8 cellular contexts compared by ENCODE assay signal in the genomic region with DNA sequence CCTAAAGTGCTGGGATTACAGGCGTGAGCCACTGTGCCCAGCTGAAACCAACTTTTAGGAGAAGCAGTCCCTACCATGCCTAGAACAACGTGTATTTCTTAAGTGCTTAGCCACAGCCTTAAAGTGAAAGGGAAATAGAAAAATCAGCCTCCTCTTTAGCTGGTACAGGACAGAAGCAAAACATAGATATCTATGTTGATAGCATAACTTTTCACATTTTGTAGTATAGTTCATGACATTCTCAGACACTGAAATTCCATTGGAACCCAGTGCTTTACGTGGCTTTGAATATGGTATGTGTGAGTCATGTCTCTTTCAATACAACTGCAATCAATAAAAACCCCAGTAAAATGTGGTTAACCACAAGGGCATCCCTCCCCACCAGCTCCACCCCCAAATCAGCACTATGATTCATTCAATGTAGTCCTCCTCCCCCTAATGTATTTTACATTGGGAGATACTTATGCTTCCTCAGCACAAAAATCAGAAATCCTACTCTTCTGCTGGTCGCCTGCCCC. TPM values are rescaled to one million over a fixed set of nuclear protein-coding genes. Genes with fewer than 3 reads are reported as not detected.
DNase-seq lines count a peak whose midpoint lies in the region; ATAC-seq and TF ChIP-seq lines count a peak whose summit lies in the region.

No MANE protein-coding gene starts in this region.

- TF ChIP-seq EP300 in transverse colon (IDR thresholded peaks at IDR 0.05; ENCODE audit: low read depth): no peak

- H3K9me3 ChIP-seq in transverse colon: no peaks in the 10 kb centered on the region

- in situ Hi-C loops in transverse colon (cut with MboI; ENCODE audit: low pct_ligation_motif_present in 1 of 4, low pct_unique_long_range_greater_than_20kb in 1 of 4, low sequenced_read_pairs in 3 of 4): no loop called here

- TF ChIP-seq CTCF in glutamatergic neuron (IDR thresholded peaks at IDR 0.05; ENCODE audit: partially characterized antibody, unreplicated experiment) (no peak), transverse colon (IDR thresholded peaks at IDR 0.05) (no peak)

- no peak overlapping the region for H3K4me3 ChIP-seq in transverse colon

- H3K36me3 ChIP-seq in transverse colon: no peaks in the 10 kb centered on the region

- H3K27me3 Mint-ChIP-seq in glutamatergic neuron (ENCODE audit: unreplicated experiment): no peaks in the 10 kb centered on the region

- peak overlapping the region; percentile 0 for H3K27ac Mint-ChIP-seq in glutamatergic neuron (ENCODE audit: unreplicated experiment)

- H3K4me3 Mint-ChIP-seq in glutamatergic neuron (ENCODE audit: unreplicated experiment): no peak overlapping the region

- peaks cover 4% of the 10 kb centered on the region for H3K9me3 Mint-ChIP-seq in glutamatergic neuron (ENCODE audit: unreplicated experiment)

- H3K4me1 Mint-ChIP-seq in glutamatergic neuron (ENCODE audit: low read depth, unreplicated experiment): peaks cover 18% of the 10 kb centered on the region

- H3K27ac ChIP-seq in transverse colon: no peak overlapping the region

- no peak for TF ChIP-seq POLR2A in transverse colon (IDR thresholded peaks at IDR 0.05)

- intact Hi-C loops in transverse colon (cut with DNase I; ENCODE audit: low total_unique reads): no loop called here

- H3K27me3 ChIP-seq in transverse colon: no peaks in the 10 kb centered on the region

- no peaks in the 10 kb centered on the region for H3K36me3 Mint-ChIP-seq in glutamatergic neuron (ENCODE audit: unreplicated experiment)

- DNase-seq in COLO668 (lab: John Stamatoyannopoulos, UW; ENCODE audit: unreplicated experiment): peak; percentile 65
- peak; percentile 23 to 35 for DNase-seq in Kasumi-1 (lab: John Stamatoyannopoulos, UW)
- peak; percentile 34 to 37 for DNase-seq in activated CD8-positive, alpha-beta memory T cell treated with anti-CD3 and anti-CD28 coated beads for 4 hours (ENCODE audit: low read depth in 2 of 2)
- no peak for DNase-seq in glutamatergic neuron
- DNase-seq in stimulated activated CD8-positive, alpha-beta memory T cell treated with anti-CD3 and anti-CD28 coated beads, Interleukin-7, amount 100 ng/mL, for 24 hours (ENCODE audit: low read depth): peak; percentile 52
- no peak for DNase-seq in transverse colon
- no peak for DNase-seq in NCI-H748 (lab: John Stamatoyannopoulos, UW; ENCODE audit: unreplicated experiment)

- ATAC-seq in GM21786 (IDR thresholded peaks at IDR 0.05; ENCODE audit: unreplicated experiment): peak; percentile 73

- H3K4me1 ChIP-seq in transverse colon: peaks cover 0 to 14% (median 5%) of the 10 kb centered on the region in 4 donors

- WGBS in transverse colon (ENCODE audit: low coverage in 1 of 2), 2 donors: 49 to 67% methylated on average over 1 to 4 of the region's 4 CpGs

RNA-seq across cellular contexts. Expression of gene TGFB2, which starts 32.1 kb away (rescaled TPM):
- total RNA-seq in glutamatergic neuron (ENCODE audit: unreplicated experiment) (2.0 TPM), transverse colon (1 to 10 TPM in 2 of 4 donors, under 1 TPM in 2; 0.41 to 2.2 (median 1.1) TPM)

Comparison
In these comparisons a context has a peak if more than half of its experiments do, and no peak if none do; other contexts are left out.
1. DNase-seq: peak in COLO668 (single experiment), Kasumi-1 (2 of 2), activated CD8-positive, alpha-beta memory T cell treated with anti-CD3 and anti-CD28 coated beads for 4 hours (2 of 2) and stimulated activated CD8-positive, alpha-beta memory T cell treated with anti-CD3 and anti-CD28 coated beads, Interleukin-7, amount 100 ng/mL, for 24 hours (single experiment); none in glutamatergic neuron (single experiment), transverse colon (single experiment) and NCI-H748 (single experiment).